ENCODE assay signal across 8 cellular contexts in the genomic region with DNA sequence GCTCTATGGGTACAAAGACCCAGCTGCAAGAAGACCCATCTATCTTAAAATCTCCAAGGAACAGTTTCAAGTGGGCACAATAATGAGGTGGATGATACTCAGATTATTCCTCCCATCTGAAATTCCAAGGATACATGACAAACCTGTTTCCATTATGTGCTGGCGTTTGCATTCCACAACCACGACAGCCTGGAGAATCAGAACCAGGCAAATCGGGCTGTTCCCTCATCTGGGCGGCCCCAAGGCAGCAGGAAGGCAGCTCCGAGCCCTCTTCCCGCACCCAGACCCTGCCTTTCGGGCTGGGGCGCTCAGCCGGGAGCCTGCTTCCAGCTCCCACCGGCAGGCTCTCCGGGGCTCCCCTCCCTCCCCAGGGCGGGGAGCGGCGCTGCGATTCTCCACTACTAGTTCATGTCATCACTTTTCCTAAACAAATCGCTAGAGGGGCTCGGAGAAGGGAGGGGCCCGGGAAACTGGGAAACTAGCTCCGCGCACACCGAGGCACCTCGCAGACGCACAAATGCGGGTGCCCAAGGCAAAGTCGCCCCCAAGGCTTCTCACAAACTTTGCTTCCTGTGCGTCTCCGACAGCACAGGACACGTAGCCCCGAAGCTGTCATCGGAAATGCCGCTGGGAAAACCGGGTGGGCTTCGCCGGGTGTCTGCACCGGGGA. TPM values are rescaled to one million over a fixed set of nuclear protein-coding genes. Genes with fewer than 3 reads are reported as not detected.
DNase-seq lines count a peak whose midpoint lies in the region; ATAC-seq and TF ChIP-seq lines count a peak whose summit lies in the region.

A gene (minus strand): TSS at position 350 of the 670 bp plus-strand sequence. CDS start 197 bp downstream, at position 153.

- H3K27ac ChIP-seq in skin epidermis = peak within 1 kb of the TSS; percentile 3 to 90 (median 81)

- no peaks in the 10 kb centered on the region for H3K27me3 ChIP-seq in kidney epithelial cell (ENCODE audit: control insufficient read depth, insufficient read depth, low read length)

- TF ChIP-seq CTCF in kidney epithelial cell (IDR thresholded peaks at IDR 0.05; ENCODE audit: insufficient read depth, low read length, poor library complexity, severe bottlenecking) = no peak

- peak within 1 kb of the TSS; percentile 52 for H3K4me3 ChIP-seq in kidney epithelial cell (ENCODE audit: low read depth, low read length)
- H3K4me3 ChIP-seq in skin epidermis = peak within 1 kb of the TSS; percentile 51 to 83 (median 65)

- peak; percentile 32 for DNase-seq in COLO668 (lab: John Stamatoyannopoulos, UW; ENCODE audit: unreplicated experiment)
- peak; percentile 59 for DNase-seq in NCI-H69 (lab: John Stamatoyannopoulos, UW)
- DNase-seq in cerebellum (ENCODE audit: low spot score) = peak; percentile 46
- DNase-seq in kidney epithelial cell (ENCODE audit: low read depth) = no peak
- DNase-seq in NCI-H2107 (lab: John Stamatoyannopoulos, UW) = no peak

- peak; percentile 16 for ATAC-seq in GM21737 (IDR thresholded peaks at IDR 0.05; ENCODE audit: unreplicated experiment)
- no peak for ATAC-seq in HG03097 (IDR thresholded peaks at IDR 0.05; ENCODE audit: low FRiP score, unreplicated experiment)

- H3K36me3 ChIP-seq in kidney epithelial cell (ENCODE audit: control insufficient read depth, insufficient read depth, low read length) = no peaks in the 10 kb centered on the region

RNA-seq across cellular contexts. Expression of the gene that starts here (rescaled TPM):
- 11.6 TPM for total RNA-seq in cerebellum
- 71.8 and 76.3 TPM in 2 replicates for total RNA-seq in kidney epithelial cell

Comparison
In these comparisons a context has a peak if more than half of its experiments do, and no peak if none do; other contexts are left out.
1. DNase-seq: peak in COLO668 (single experiment), NCI-H69 (single experiment) and cerebellum (single experiment); none in kidney epithelial cell (single experiment) and NCI-H2107 (single experiment).